In the genomic region with DNA sequence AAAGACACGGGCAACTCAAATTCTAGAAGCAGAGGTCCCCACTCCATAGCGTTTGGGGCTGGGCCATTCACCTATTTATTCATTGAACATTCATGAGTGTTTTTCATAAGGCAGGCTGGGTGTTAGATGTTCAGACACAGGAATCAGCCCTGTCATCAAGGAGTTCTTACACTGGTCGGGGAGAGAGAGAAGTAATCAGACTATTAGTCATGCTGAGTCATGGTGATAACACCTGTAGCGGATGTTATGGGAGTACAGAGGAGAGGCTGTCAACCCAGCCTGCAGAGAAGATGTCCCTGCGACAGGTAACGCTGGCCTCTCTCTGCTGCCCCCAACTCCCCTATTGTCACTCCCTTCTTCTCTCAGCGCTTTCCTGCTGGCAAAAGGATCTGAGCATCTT, we compare ENCODE assay signal across 15 cellular contexts. TPM values are rescaled to one million over a fixed set of nuclear protein-coding genes. Genes with fewer than 3 reads are reported as not detected.
DNase-seq lines count a peak whose midpoint lies in the region; ATAC-seq and TF ChIP-seq lines count a peak whose summit lies in the region.
"Had no signal": no experiment of that assay in that cellular context is flagged by ENCODE, and none has a peak within 500 bp of the region (broad histone marks: within the 10 kb centered on the region; RNA-seq: fewer than 3 reads in every experiment).

No MANE protein-coding gene starts in this region.

- DNase-seq in activated T-cell treated with anti-CD3 and anti-CD28 coated beads, Interleukin-2, amount 50 U/mL, for 72 hours: peak in 1 of 2 donors; percentile 10
- no peak for DNase-seq in activated T-cell treated with anti-CD3 and anti-CD28 coated beads, Interleukin-2, amount 50 U/mL, for 48 hours
- DNase-seq in NCI-H460 (ENCODE audit: extremely low read depth, low read depth) (peak; percentile 33), C1 segment of cervical spinal cord (lab: John Stamatoyannopoulos, UW) (no peak), sigmoid colon (no peak), GOT3 (lab: John Stamatoyannopoulos, UW) (no peak)
- DNase-seq in effector memory CD8-positive, alpha-beta T cell: no peak
- DNase-seq in stimulated activated naive B cell treated with anti-CD40 and anti-IgM and Interleukin-4, amounts not matched to agents 10 μg/mL and 1 μg/mL and 100 μg/mL, for 72 hours: no peak
- DNase-seq: activated CD4-positive, alpha-beta T cell treated with anti-CD3 and anti-CD28 coated beads for 1 hour; dermis blood vessel endothelial cell; NCI-H146; stimulated activated CD4-positive, alpha-beta T cell treated with anti-CD3 and anti-CD28 coated beads, Interleukin-12 subunit alpha, Interleukin-12 subunit beta, amount 100 ng/mL, for 4 hours had no signal

- peaks cover 0 to 5% of the 10 kb centered on the region in 2 donors for H3K36me3 Mint-ChIP-seq in activated T-cell treated with anti-CD3 and anti-CD28 coated beads, Interleukin-2, amount 50 U/mL, for 72 hours (ENCODE audit: insufficient read depth in 2 of 2)
- peaks cover 61% of the 10 kb centered on the region for H3K36me3 Mint-ChIP-seq in effector memory CD8-positive, alpha-beta T cell (ENCODE audit: insufficient read depth)
- peaks cover 55 to 70% of the 10 kb centered on the region in 2 donors for H3K36me3 Mint-ChIP-seq in stimulated activated naive B cell treated with anti-CD40 and anti-IgM and Interleukin-4, amounts not matched to agents 10 μg/mL and 1 μg/mL and 100 μg/mL, for 72 hours

- no peaks in the 10 kb centered on the region for H3K27me3 Mint-ChIP-seq in activated T-cell treated with anti-CD3 and anti-CD28 coated beads, Interleukin-2, amount 50 U/mL, for 72 hours (ENCODE audit: low read depth)
- H3K27me3 Mint-ChIP-seq in effector memory CD8-positive, alpha-beta T cell: no peaks in the 10 kb centered on the region
- H3K27me3 Mint-ChIP-seq in stimulated activated naive B cell treated with anti-CD40 and anti-IgM and Interleukin-4, amounts not matched to agents 10 μg/mL and 1 μg/mL and 100 μg/mL, for 72 hours: no peaks in the 10 kb centered on the region

- no peak for TF ChIP-seq POLR2A in sigmoid colon (IDR thresholded peaks at IDR 0.05)

- 83 to 85% methylated on average over 7 of the region's 7 CpGs for WGBS in sigmoid colon, 2 donors

- ATAC-seq in activated T-cell treated with anti-CD3 and anti-CD28 coated beads, Interleukin-2, amount 50 U/mL, for 72 hours (replicated peaks in 1 of 2): peak; percentile 98 to 99
- ATAC-seq in effector memory CD8-positive, alpha-beta T cell (replicated peaks): peak; percentile 82
- ATAC-seq in stimulated activated naive B cell treated with anti-CD40 and anti-IgM and Interleukin-4, amounts not matched to agents 10 μg/mL and 1 μg/mL and 100 μg/mL, for 72 hours (replicated peaks): no peak
- ATAC-seq: SK-N-SH treated with all-trans-retinoic acid at 6 μM for 48 hours had no signal

- H3K27ac Mint-ChIP-seq in activated T-cell treated with anti-CD3 and anti-CD28 coated beads, Interleukin-2, amount 50 U/mL, for 72 hours: no peak overlapping the region
- H3K27ac Mint-ChIP-seq in effector memory CD8-positive, alpha-beta T cell: peak overlapping the region; percentile 70 to 91
- peak overlapping the region; percentile 32 for H3K27ac Mint-ChIP-seq in stimulated activated naive B cell treated with anti-CD40 and anti-IgM and Interleukin-4, amounts not matched to agents 10 μg/mL and 1 μg/mL and 100 μg/mL, for 72 hours

- no peaks in the 10 kb centered on the region for H3K36me3 ChIP-seq in sigmoid colon

- intact Hi-C loops in sigmoid colon (cut with DNase I): no loop called here

- H3K27ac ChIP-seq in sigmoid colon: no peak overlapping the region

- H3K9me3 ChIP-seq in sigmoid colon: peaks cover 0 to 4% (median 0%) of the 10 kb centered on the region in 4 donors

- no peaks in the 10 kb centered on the region for H3K4me1 ChIP-seq in sigmoid colon

- no peaks in the 10 kb centered on the region for H3K9me3 Mint-ChIP-seq in activated T-cell treated with anti-CD3 and anti-CD28 coated beads, Interleukin-2, amount 50 U/mL, for 72 hours
- no peaks in the 10 kb centered on the region for H3K9me3 Mint-ChIP-seq in effector memory CD8-positive, alpha-beta T cell
- no peaks in the 10 kb centered on the region for H3K9me3 Mint-ChIP-seq in stimulated activated naive B cell treated with anti-CD40 and anti-IgM and Interleukin-4, amounts not matched to agents 10 μg/mL and 1 μg/mL and 100 μg/mL, for 72 hours

- no peak overlapping the region for H3K4me3 Mint-ChIP-seq in activated T-cell treated with anti-CD3 and anti-CD28 coated beads, Interleukin-2, amount 50 U/mL, for 72 hours
- H3K4me3 Mint-ChIP-seq in effector memory CD8-positive, alpha-beta T cell: no peak overlapping the region
- no peak overlapping the region for H3K4me3 Mint-ChIP-seq in stimulated activated naive B cell treated with anti-CD40 and anti-IgM and Interleukin-4, amounts not matched to agents 10 μg/mL and 1 μg/mL and 100 μg/mL, for 72 hours

- TF ChIP-seq CTCF in sigmoid colon (IDR thresholded peaks at IDR 0.05): no peak

- peaks cover 0 to 4% (median 0%) of the 10 kb centered on the region in 3 donors for H3K27me3 ChIP-seq in sigmoid colon

- no peak overlapping the region for H3K4me3 ChIP-seq in sigmoid colon

- peaks cover 42% of the 10 kb centered on the region for H3K4me1 Mint-ChIP-seq in activated T-cell treated with anti-CD3 and anti-CD28 coated beads, Interleukin-2, amount 50 U/mL, for 72 hours (ENCODE audit: low read depth)
- peaks cover 38 to 42% of the 10 kb centered on the region in 2 donors for H3K4me1 Mint-ChIP-seq in effector memory CD8-positive, alpha-beta T cell (ENCODE audit: low read depth in 2 of 2)
- H3K4me1 Mint-ChIP-seq in stimulated activated naive B cell treated with anti-CD40 and anti-IgM and Interleukin-4, amounts not matched to agents 10 μg/mL and 1 μg/mL and 100 μg/mL, for 72 hours: peaks cover 12 to 58% of the 10 kb centered on the region in 2 donors

- no peak for TF ChIP-seq EP300 in sigmoid colon (IDR thresholded peaks at IDR 0.05)

RNA-seq across cellular contexts. Expression of a gene that starts 17.2 kb away (rescaled TPM):
- 10 to 100 TPM in 1 of 2 donors, 1 to 10 TPM in 1; 7.6 to 19.0 TPM for total RNA-seq in activated T-cell treated with anti-CD3 and anti-CD28 coated beads, Interleukin-2, amount 50 U/mL, for 72 hours
- total RNA-seq in NCI-H460 (2014; rRNA removed; shearing (Covaris generic)): not detected in 2 replicates
- polyA plus RNA-seq in NCI-H460 (2014; cell fraction: nucleus; rRNA removed): not detected in 2 replicates
- under 1 TPM in 3 of 4 donors, not detected in 1; under 0.01 to 0.36 (median 0.16) TPM for total RNA-seq in sigmoid colon
- 10 to 100 TPM in 1 of 3 donors, under 1 TPM in 1, not detected in 1; 0.23 to 12.8 TPM for polyA plus RNA-seq in sigmoid colon
- total RNA-seq: dermis blood vessel endothelial cell, frontal cortex, G401 had no signal

RNA-seq across cellular contexts. Expression of a gene that starts 49.5 kb away (rescaled TPM):
- 1 to 10 TPM in 1 of 2 donors, under 1 TPM in 1; 0.91 to 1.4 TPM for total RNA-seq in activated T-cell treated with anti-CD3 and anti-CD28 coated beads, Interleukin-2, amount 50 U/mL, for 72 hours
- total RNA-seq in NCI-H460 (2014; rRNA removed; shearing (Covaris generic)): not detected in 2 replicates
- polyA plus RNA-seq in NCI-H460 (2014; cell fraction: nucleus; rRNA removed): not detected in 2 replicates
- under 1 TPM in 3 of 4 donors, not detected in 1; 0.16 to 0.36 (median 0.27) TPM for total RNA-seq in sigmoid colon
- 1 to 10 TPM in 2 of 3 donors, not detected in 1; 1.0 to 1.8 TPM for polyA plus RNA-seq in sigmoid colon
- total RNA-seq: dermis blood vessel endothelial cell, frontal cortex, G401 had no signal

Comparison
In these comparisons a context has a peak if more than half of its experiments do, and no peak if none do; other contexts are left out.
1. ATAC-seq: peak in activated T-cell treated with anti-CD3 and anti-CD28 coated beads, Interleukin-2, amount 50 U/mL, for 72 hours (2 of 2) and effector memory CD8-positive, alpha-beta T cell (single experiment); none in stimulated activated naive B cell treated with anti-CD40 and anti-IgM and Interleukin-4, amounts not matched to agents 10 μg/mL and 1 μg/mL and 100 μg/mL, for 72 hours (0 of 2).